30 cellular contexts compared by ENCODE assay signal in genomic region chr12:49013403-49013802, GRCh38. TPM values are rescaled to one million over a fixed set of nuclear protein-coding genes. Genes with fewer than 3 reads are reported as not detected.
"Had no signal": no experiment of that assay in that cellular context is flagged by ENCODE, and none has a peak within 500 bp of the region (broad histone marks: within the 10 kb centered on the region; RNA-seq: fewer than 3 reads in every experiment).

No MANE protein-coding gene starts in this region.

- H3K27me3 Mint-ChIP-seq: activated CD4-positive, alpha-beta memory T cell treated with anti-CD3 and anti-CD28 coated beads for 36 hours; activated CD4-positive, alpha-beta T cell treated with anti-CD3 and anti-CD28 coated beads for 36 hours; activated CD4-positive, alpha-beta T cell treated with anti-CD3 and anti-CD28 coated beads, Interleukin-2, amount 10 ng/mL, durations not matched to agents 24 days and 14 days; activated naive CD4-positive, alpha-beta T cell treated with anti-CD3 and anti-CD28 coated beads, Interleukin-2, amount 10 ng/mL, durations not matched to agents 7 days and 5 days; activated naive CD8-positive, alpha-beta T cell treated with anti-CD3 and anti-CD28 coated beads, Interleukin-2, amount 10 ng/mL, durations not matched to agents 7 days and 5 days; dendritic cell treated with granulocyte-macrophage colony-stimulating factor and Interleukin-4, amounts not matched to agents 40 ng/mL and 50 ng/mL, for 4 days had no signal

- FAIRE-seq: astrocyte had no signal

- H3K27me3 ChIP-seq: dorsolateral prefrontal cortex, foreskin keratinocyte, gastroesophageal sphincter, heart right ventricle had no signal

- H3K9me3 ChIP-seq: esophagus muscularis mucosa, gastroesophageal sphincter, heart right ventricle had no signal

- ATAC-seq: activated CD4-positive, alpha-beta T cell treated with anti-CD3 and anti-CD28 coated beads for 36 hours; activated naive CD4-positive, alpha-beta T cell treated with anti-CD3 and anti-CD28 coated beads, Interleukin-2, amount 50 U/mL, for 72 hours; activated T-cell treated with anti-CD3 and anti-CD28 coated beads, Interleukin-2, amount 50 U/mL, for 72 hours; foreskin keratinocyte; gastroesophageal sphincter; heart right ventricle had no signal

- H3K9me3 Mint-ChIP-seq: activated CD4-positive, alpha-beta memory T cell treated with anti-CD3 and anti-CD28 coated beads for 36 hours; activated CD4-positive, alpha-beta T cell treated with anti-CD3 and anti-CD28 coated beads, Interleukin-2, amount 10 ng/mL, durations not matched to agents 24 days and 14 days; activated naive CD4-positive, alpha-beta T cell treated with anti-CD3 and anti-CD28 coated beads, Interleukin-2, amount 10 ng/mL, durations not matched to agents 7 days and 5 days; activated naive CD4-positive, alpha-beta T cell treated with anti-CD3 and anti-CD28 coated beads, Interleukin-2, amount 50 U/mL, for 72 hours; activated naive CD8-positive, alpha-beta T cell treated with anti-CD3 and anti-CD28 coated beads, Interleukin-2, amount 10 ng/mL, durations not matched to agents 7 days and 5 days; activated T-cell treated with anti-CD3 and anti-CD28 coated beads, Interleukin-2, amount 50 U/mL, for 72 hours; dendritic cell treated with granulocyte-macrophage colony-stimulating factor and Interleukin-4, amounts not matched to agents 40 ng/mL and 50 ng/mL, for 4 days; endodermal cell had no signal

- H3K4me3 ChIP-seq: coronary artery, dorsolateral prefrontal cortex, esophagus muscularis mucosa, gastroesophageal sphincter, heart right ventricle had no signal

- DNase-seq: activated CD4-positive, alpha-beta memory T cell treated with anti-CD3 and anti-CD28 coated beads for 36 hours; activated CD4-positive, alpha-beta T cell treated with anti-CD3 and anti-CD28 coated beads for 36 hours; activated CD4-positive, alpha-beta T cell treated with anti-CD3 and anti-CD28 coated beads, Interleukin-2, amount 10 ng/mL, durations not matched to agents 24 days and 14 days; activated CD4-positive, CD25-positive, alpha-beta regulatory T cell; activated CD4-positive, CD25-positive, alpha-beta regulatory T cell treated with anti-CD3 and anti-CD28 coated beads, Interleukin-2, amount 50 U/mL, for 72 hours; activated CD8-positive, alpha-beta memory T cell treated with anti-CD3 and anti-CD28 coated beads for 24 hours; activated gamma-delta T cell; activated naive CD4-positive, alpha-beta T cell; activated naive CD4-positive, alpha-beta T cell treated with anti-CD3 and anti-CD28 coated beads, Interleukin-2, amount 10 ng/mL, durations not matched to agents 7 days and 5 days; activated naive CD8-positive, alpha-beta T cell treated with anti-CD3 and anti-CD28 coated beads, Interleukin-2, amount 10 ng/mL, durations not matched to agents 7 days and 5 days; activated T-cell treated with anti-CD3 and anti-CD28 coated beads, Interleukin-2, amount 50 U/mL, for 72 hours; amniotic stem cell; anterior cingulate cortex; central memory CD4-positive, alpha-beta T cell; cerebellar nuclear complex; dorsolateral prefrontal cortex; effector memory CD4-positive, alpha-beta T cell; endodermal cell; foreskin keratinocyte; heart right ventricle; T-helper 2 cell had no signal

- H3K27ac Mint-ChIP-seq: activated CD4-positive, alpha-beta memory T cell treated with anti-CD3 and anti-CD28 coated beads for 36 hours; activated CD4-positive, alpha-beta T cell treated with anti-CD3 and anti-CD28 coated beads for 36 hours; activated CD4-positive, alpha-beta T cell treated with anti-CD3 and anti-CD28 coated beads, Interleukin-2, amount 10 ng/mL, durations not matched to agents 24 days and 14 days; activated naive CD4-positive, alpha-beta T cell treated with anti-CD3 and anti-CD28 coated beads, Interleukin-2, amount 10 ng/mL, durations not matched to agents 7 days and 5 days; activated naive CD8-positive, alpha-beta T cell treated with anti-CD3 and anti-CD28 coated beads, Interleukin-2, amount 10 ng/mL, durations not matched to agents 7 days and 5 days; activated T-cell treated with anti-CD3 and anti-CD28 coated beads, Interleukin-2, amount 50 U/mL, for 72 hours; dendritic cell treated with granulocyte-macrophage colony-stimulating factor and Interleukin-4, amounts not matched to agents 40 ng/mL and 50 ng/mL, for 4 days; endodermal cell had no signal

- H3K27ac ChIP-seq: coronary artery, dorsolateral prefrontal cortex, esophagus muscularis mucosa, foreskin keratinocyte, gastroesophageal sphincter had no signal

- H3K4me3 Mint-ChIP-seq: activated CD4-positive, alpha-beta memory T cell treated with anti-CD3 and anti-CD28 coated beads for 36 hours; activated CD4-positive, alpha-beta T cell treated with anti-CD3 and anti-CD28 coated beads for 36 hours; activated CD4-positive, alpha-beta T cell treated with anti-CD3 and anti-CD28 coated beads, Interleukin-2, amount 10 ng/mL, durations not matched to agents 24 days and 14 days; activated naive CD4-positive, alpha-beta T cell treated with anti-CD3 and anti-CD28 coated beads, Interleukin-2, amount 10 ng/mL, durations not matched to agents 7 days and 5 days; activated naive CD8-positive, alpha-beta T cell treated with anti-CD3 and anti-CD28 coated beads, Interleukin-2, amount 10 ng/mL, durations not matched to agents 7 days and 5 days; activated T-cell treated with anti-CD3 and anti-CD28 coated beads, Interleukin-2, amount 50 U/mL, for 72 hours; dendritic cell treated with granulocyte-macrophage colony-stimulating factor and Interleukin-4, amounts not matched to agents 40 ng/mL and 50 ng/mL, for 4 days; endodermal cell had no signal

RNA-seq across cellular contexts. Expression of gene DDN, which starts 14.2 kb away (rescaled TPM):
- total RNA-seq: gastroesophageal sphincter had no signal

RNA-seq across cellular contexts. Expression of gene WNT1, which starts 35.3 kb away (rescaled TPM):
- total RNA-seq: activated CD4-positive, alpha-beta memory T cell treated with anti-CD3 and anti-CD28 coated beads for 36 hours; activated CD4-positive, alpha-beta T cell treated with anti-CD3 and anti-CD28 coated beads for 36 hours; activated CD4-positive, alpha-beta T cell treated with anti-CD3 and anti-CD28 coated beads, Interleukin-2, amount 10 ng/mL, durations not matched to agents 24 days and 14 days; astrocyte; endodermal cell; epithelial cell of proximal tubule; esophagus muscularis mucosa; foreskin keratinocyte; gastroesophageal sphincter; glomerular endothelial cell; heart right ventricle; T-helper 1 cell treated with Interleukin-12 subunit alpha and Interleukin-12 subunit beta and Interleukin-4 antibody, amounts not matched to agents 30 ng/mL and 1 ng/mL, for 36 hours had no signal
- polyA plus RNA-seq: foreskin keratinocyte, heart right ventricle had no signal

RNA-seq across cellular contexts. Expression of gene WNT10B, which starts 41.9 kb away (rescaled TPM):
- total RNA-seq: epithelial cell of proximal tubule, glomerular endothelial cell had no signal
